9 cellular contexts compared by ENCODE assay signal in the genomic region with DNA sequence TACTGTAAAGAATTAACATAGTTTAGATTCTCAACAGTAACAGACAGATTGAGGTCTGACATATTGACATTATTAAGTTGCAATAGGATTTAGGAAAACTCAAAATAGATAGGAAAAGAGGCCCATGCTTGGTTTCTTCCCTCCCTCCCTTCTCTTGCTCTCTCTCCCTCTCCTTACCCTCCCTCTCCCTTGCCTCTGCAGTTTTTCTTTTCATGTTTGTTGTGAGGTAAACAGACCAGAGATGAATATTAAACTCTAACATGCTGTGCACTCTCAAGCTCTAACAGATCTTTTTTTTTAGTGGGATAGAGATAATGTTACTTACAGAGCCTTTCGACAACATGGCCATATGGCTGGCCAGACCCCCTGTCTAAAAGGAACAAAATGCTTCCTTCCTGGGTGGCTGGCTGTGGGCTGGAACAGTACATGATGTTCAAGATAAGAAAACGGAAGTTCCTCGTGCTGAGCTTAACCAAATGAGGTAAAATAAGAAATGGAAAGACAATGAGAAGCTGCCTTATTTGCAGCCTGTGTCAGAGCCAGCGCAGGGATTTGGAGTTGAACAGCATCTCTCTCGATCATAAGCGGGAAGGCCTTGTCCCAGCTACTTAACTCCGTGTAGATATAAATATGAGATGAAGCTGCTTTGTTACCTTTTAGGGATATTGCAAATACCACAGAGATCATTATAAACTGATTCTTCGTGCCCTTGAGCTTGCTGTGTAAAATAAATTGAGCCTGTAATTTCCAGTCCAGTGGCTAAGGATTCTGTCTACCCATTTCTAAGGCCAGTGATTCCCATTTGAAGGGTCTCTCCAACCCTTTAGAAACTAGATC.
DNase-seq lines count a peak whose midpoint lies in the region; ATAC-seq, FAIRE-seq and TF ChIP-seq lines count a peak whose summit lies in the region.
"Had no signal": no experiment of that assay in that cellular context is flagged by ENCODE, and none has a peak within 500 bp of the region (broad histone marks: within the 10 kb centered on the region; RNA-seq: fewer than 3 reads in every experiment).

No MANE protein-coding gene starts in this region.

- WGBS in gastroesophageal sphincter (ENCODE audit: low coverage in 1 of 2), 2 donors, result 35 to 45% methylated on average over 7 of the region's 8 CpGs

- no peak for ATAC-seq in gastroesophageal sphincter
- ATAC-seq in stimulated activated memory B cell treated with anti-CD40 and anti-IgM and Interleukin-4, amounts not matched to agents 10 μg/mL and 1 μg/mL and 100 μg/mL, for 72 hours, result peak; percentile 87
- ATAC-seq in HG02885 (IDR thresholded peaks at IDR 0.05; ENCODE audit: poor library complexity, unreplicated experiment), result no peak

- H3K27ac Mint-ChIP-seq in T-helper 1 cell treated with Interleukin-12 subunit alpha and Interleukin-12 subunit beta and Interleukin-4 antibody, amounts not matched to agents 30 μg/mL and 1 μg/mL, for 36 hours, result no peak overlapping the region
- peak overlapping the region; percentile 78 for H3K27ac Mint-ChIP-seq in stimulated activated memory B cell treated with anti-CD40 and anti-IgM and Interleukin-4, amounts not matched to agents 10 μg/mL and 1 μg/mL and 100 μg/mL, for 72 hours

- H3K36me3 Mint-ChIP-seq in T-helper 1 cell treated with Interleukin-12 subunit alpha and Interleukin-12 subunit beta and Interleukin-4 antibody, amounts not matched to agents 30 μg/mL and 1 μg/mL, for 36 hours (ENCODE audit: low read depth), result peaks cover 1% of the 10 kb centered on the region
- no peaks in the 10 kb centered on the region for H3K36me3 Mint-ChIP-seq in stimulated activated memory B cell treated with anti-CD40 and anti-IgM and Interleukin-4, amounts not matched to agents 10 μg/mL and 1 μg/mL and 100 μg/mL, for 72 hours

- H3K4me3 ChIP-seq in LNCaP clone FGC (ENCODE audit: low read depth, low read length) (no peak overlapping the region), gastroesophageal sphincter (no peak overlapping the region)
- H3K4me3 ChIP-seq: SK-N-MC had no signal

- H3K36me3 ChIP-seq in gastroesophageal sphincter, result no peaks in the 10 kb centered on the region

- no peak for FAIRE-seq in RCC 7860 (lab: Jason Lieb, UNC)

- H3K4me1 ChIP-seq in gastroesophageal sphincter, result peaks cover 0 to 27% (median 3%) of the 10 kb centered on the region in 3 donors

- peak overlapping the region; percentile 61 to 87 (median 76) for H3K27ac ChIP-seq in gastroesophageal sphincter
- H3K27ac ChIP-seq: SK-N-MC had no signal

- peak overlapping the region; percentile 47 for H3K4me3 Mint-ChIP-seq in T-helper 1 cell treated with Interleukin-12 subunit alpha and Interleukin-12 subunit beta and Interleukin-4 antibody, amounts not matched to agents 30 μg/mL and 1 μg/mL, for 36 hours
- H3K4me3 Mint-ChIP-seq in stimulated activated memory B cell treated with anti-CD40 and anti-IgM and Interleukin-4, amounts not matched to agents 10 μg/mL and 1 μg/mL and 100 μg/mL, for 72 hours, result peak overlapping the region; percentile 13

- H3K4me1 Mint-ChIP-seq in T-helper 1 cell treated with Interleukin-12 subunit alpha and Interleukin-12 subunit beta and Interleukin-4 antibody, amounts not matched to agents 30 μg/mL and 1 μg/mL, for 36 hours (ENCODE audit: low read depth), result peaks cover 12% of the 10 kb centered on the region
- H3K4me1 Mint-ChIP-seq in stimulated activated memory B cell treated with anti-CD40 and anti-IgM and Interleukin-4, amounts not matched to agents 10 μg/mL and 1 μg/mL and 100 μg/mL, for 72 hours, result peaks cover 44% of the 10 kb centered on the region

- peak; percentile 47 for TF ChIP-seq EP300 in gastroesophageal sphincter (IDR thresholded peaks at IDR 0.05)

- no peaks in the 10 kb centered on the region for H3K9me3 Mint-ChIP-seq in T-helper 1 cell treated with Interleukin-12 subunit alpha and Interleukin-12 subunit beta and Interleukin-4 antibody, amounts not matched to agents 30 μg/mL and 1 μg/mL, for 36 hours
- H3K9me3 Mint-ChIP-seq in stimulated activated memory B cell treated with anti-CD40 and anti-IgM and Interleukin-4, amounts not matched to agents 10 μg/mL and 1 μg/mL and 100 μg/mL, for 72 hours, result peaks cover 3% of the 10 kb centered on the region

- DNase-seq in LNCaP clone FGC (ENCODE audit: low read depth) (peak; percentile 47), RCC 7860 (ENCODE audit: low spot score) (no peak), GM19238 (ENCODE audit: insufficient read length, low spot score) (no peak), DMS79 (lab: John Stamatoyannopoulos, UW) (no peak)

- H3K27me3 ChIP-seq in gastroesophageal sphincter, result no peaks in the 10 kb centered on the region

- H3K27me3 Mint-ChIP-seq in T-helper 1 cell treated with Interleukin-12 subunit alpha and Interleukin-12 subunit beta and Interleukin-4 antibody, amounts not matched to agents 30 μg/mL and 1 μg/mL, for 36 hours (ENCODE audit: low read depth), result peaks cover under 1% of the 10 kb centered on the region
- H3K27me3 Mint-ChIP-seq in stimulated activated memory B cell treated with anti-CD40 and anti-IgM and Interleukin-4, amounts not matched to agents 10 μg/mL and 1 μg/mL and 100 μg/mL, for 72 hours, result no peaks in the 10 kb centered on the region

- TF ChIP-seq CTCF in LNCaP clone FGC (IDR thresholded peaks at IDR 0.05; ENCODE audit: control insufficient read depth, extremely low read depth, insufficient read depth), result no peak
- no peak for TF ChIP-seq CTCF in gastroesophageal sphincter (IDR thresholded peaks at IDR 0.05)

- TF ChIP-seq POLR2A in gastroesophageal sphincter (IDR thresholded peaks at IDR 0.05), result no peak

- H3K9me3 ChIP-seq in gastroesophageal sphincter, result no peaks in the 10 kb centered on the region
